ENCODE assay signal across 8 cellular contexts in the genomic region with DNA sequence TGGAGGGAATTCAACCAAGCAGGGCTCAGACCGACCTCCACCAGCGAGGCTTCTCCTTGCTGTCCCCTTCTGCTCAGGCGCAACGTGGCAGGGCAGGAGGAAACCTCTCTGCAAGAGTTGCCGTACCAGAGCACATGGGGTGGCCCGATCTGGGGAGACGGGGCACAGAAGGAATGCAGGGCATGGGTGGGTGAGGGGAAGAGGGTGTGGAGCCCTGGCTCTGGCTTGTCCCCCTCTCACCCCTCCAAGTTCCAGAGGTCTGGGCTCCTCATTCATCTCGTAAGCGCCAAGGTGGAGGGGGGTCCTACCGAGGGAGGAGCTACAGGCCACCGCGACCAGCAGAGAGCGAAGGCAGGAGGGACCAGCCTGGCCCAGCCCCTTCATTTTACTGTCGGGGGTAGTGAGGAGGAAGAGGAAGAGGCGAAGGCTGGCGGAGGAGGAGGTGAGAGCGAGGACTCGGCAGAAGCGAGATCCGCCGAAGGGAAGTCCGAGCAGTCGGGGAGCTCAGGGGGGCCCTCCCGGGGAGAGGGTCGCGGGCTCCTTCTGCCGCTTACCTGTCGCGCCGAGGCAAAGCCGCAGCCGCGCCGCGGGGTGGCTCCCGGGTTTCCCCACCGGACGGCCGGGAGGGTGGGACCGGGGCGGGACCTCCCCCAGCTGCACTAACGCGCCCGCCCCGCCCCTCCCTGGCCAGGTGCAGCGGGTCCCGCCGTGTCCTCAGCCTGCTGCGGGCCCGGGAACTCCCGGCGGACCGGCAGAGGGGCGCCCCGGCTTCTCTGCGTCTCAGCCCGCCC. TPM values are rescaled to one million over a fixed set of nuclear protein-coding genes. Genes with fewer than 3 reads are reported as not detected.
A peak's percentile ranks its signal among the peaks of the same experiment; 100 is the strongest.
DNase-seq lines count a peak whose midpoint lies in the region; ATAC-seq and TF ChIP-seq lines count a peak whose summit lies in the region.

A gene with protein sequence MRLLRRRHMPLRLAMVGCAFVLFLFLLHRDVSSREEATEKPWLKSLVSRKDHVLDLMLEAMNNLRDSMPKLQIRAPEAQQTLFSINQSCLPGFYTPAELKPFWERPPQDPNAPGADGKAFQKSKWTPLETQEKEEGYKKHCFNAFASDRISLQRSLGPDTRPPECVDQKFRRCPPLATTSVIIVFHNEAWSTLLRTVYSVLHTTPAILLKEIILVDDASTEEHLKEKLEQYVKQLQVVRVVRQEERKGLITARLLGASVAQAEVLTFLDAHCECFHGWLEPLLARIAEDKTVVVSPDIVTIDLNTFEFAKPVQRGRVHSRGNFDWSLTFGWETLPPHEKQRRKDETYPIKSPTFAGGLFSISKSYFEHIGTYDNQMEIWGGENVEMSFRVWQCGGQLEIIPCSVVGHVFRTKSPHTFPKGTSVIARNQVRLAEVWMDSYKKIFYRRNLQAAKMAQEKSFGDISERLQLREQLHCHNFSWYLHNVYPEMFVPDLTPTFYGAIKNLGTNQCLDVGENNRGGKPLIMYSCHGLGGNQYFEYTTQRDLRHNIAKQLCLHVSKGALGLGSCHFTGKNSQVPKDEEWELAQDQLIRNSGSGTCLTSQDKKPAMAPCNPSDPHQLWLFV (minus strand): TSS at position 360 of the 791 bp plus-strand sequence. CDS start 11,625 bp downstream, outside the sequence.

- H3K27me3 ChIP-seq in GM23338 (ENCODE audit: insufficient read depth) (no peaks in the 10 kb centered on the region), lower lobe of right lung (ENCODE audit: low read depth) (peaks cover 7% of the 10 kb centered on the region)

- peaks cover 12% of the 10 kb centered on the region for H3K79me2 ChIP-seq in GM23338 (replicated peaks; ENCODE audit: insufficient read depth)

- peaks cover 21% of the 10 kb centered on the region for H3F3A ChIP-seq in GM23338 (replicated peaks; ENCODE audit: low read depth)

- H3K4me3 ChIP-seq in GM23338 (peak within 1 kb of the TSS; percentile 97), coronary artery (peak within 1 kb of the TSS; percentile 81), lower lobe of right lung (peak within 1 kb of the TSS; percentile 70)

- peaks cover 38% of the 10 kb centered on the region for H3K27me3 Mint-ChIP-seq in GM23338 (ENCODE audit: insufficient read depth, low read depth, poor library complexity)
- no peaks in the 10 kb centered on the region for H3K27me3 Mint-ChIP-seq in activated CD4-positive, alpha-beta T cell treated with anti-CD3 and anti-CD28 coated beads for 36 hours

- DNase-seq in EH (ENCODE audit: low read depth) (peak; percentile 72), GM23338 (ENCODE audit: low spot score) (peak; percentile 87), NCI-H1048 (lab: John Stamatoyannopoulos, UW) (peak; percentile 22), coronary artery (ENCODE audit: low spot score) (no peak), lower lobe of right lung (peak; percentile 69), NCI-H1694 (lab: John Stamatoyannopoulos, UW) (no peak)
- peak; percentile 78 for DNase-seq in activated CD4-positive, alpha-beta T cell treated with anti-CD3 and anti-CD28 coated beads for 36 hours
- peak; percentile 39 for DNase-seq in stimulated activated CD8-positive, alpha-beta memory T cell treated with anti-CD3 and anti-CD28 coated beads, Interleukin-15, amount 100 ng/mL, for 1 hour (ENCODE audit: low read depth)

- H3K9me3 ChIP-seq in lower lobe of right lung, result no peaks in the 10 kb centered on the region

- H3K4me3 Mint-ChIP-seq in GM23338, result peak within 1 kb of the TSS; percentile 92
- peak within 1 kb of the TSS; percentile 85 for H3K4me3 Mint-ChIP-seq in activated CD4-positive, alpha-beta T cell treated with anti-CD3 and anti-CD28 coated beads for 36 hours

- H3K4me1 Mint-ChIP-seq in GM23338, result peaks cover 46% of the 10 kb centered on the region
- peaks cover 82% of the 10 kb centered on the region for H3K4me1 Mint-ChIP-seq in activated CD4-positive, alpha-beta T cell treated with anti-CD3 and anti-CD28 coated beads for 36 hours

- H3K27ac ChIP-seq in GM23338 (ENCODE audit: low read depth) (peak within 1 kb of the TSS; percentile 95), coronary artery (peak within 1 kb of the TSS in 1 of 2 donors; percentile 60), lower lobe of right lung (peak within 1 kb of the TSS; percentile 79)

- peaks cover 33% of the 10 kb centered on the region for H3K4me1 ChIP-seq in GM23338 (ENCODE audit: insufficient read depth)
- H3K4me1 ChIP-seq in lower lobe of right lung, result peaks cover 43% of the 10 kb centered on the region

- H3K36me3 Mint-ChIP-seq in GM23338 (ENCODE audit: low read depth), result peaks cover 6% of the 10 kb centered on the region; the same call in 2 of the 3 replicates
- H3K36me3 Mint-ChIP-seq in activated CD4-positive, alpha-beta T cell treated with anti-CD3 and anti-CD28 coated beads for 36 hours (ENCODE audit: low read depth), result no peaks in the 10 kb centered on the region

- H2AFZ ChIP-seq in GM23338, result peak within 1 kb of the TSS; percentile 97

- intact Hi-C loops in activated CD4-positive, alpha-beta T cell treated with anti-CD3 and anti-CD28 coated beads for 36 hours (cut with DNase I, micrococcal nuclease), result loop anchor here (1.0 to 10.0 kb wide), 5 partner anchors 22 to 584 kb away; a partner anchor contains a TSS
- intact Hi-C loops in lower lobe of right lung (cut with DNase I), result no loop called here

- no peaks in the 10 kb centered on the region for H3K36me3 ChIP-seq in GM23338 (ENCODE audit: insufficient read depth)
- no peaks in the 10 kb centered on the region for H3K36me3 ChIP-seq in lower lobe of right lung

- peak; percentile 79 for ATAC-seq in GM23338
- peak; percentile 43 for ATAC-seq in activated CD4-positive, alpha-beta T cell treated with anti-CD3 and anti-CD28 coated beads for 36 hours
- peak; percentile 84 to 86 for ATAC-seq in lower lobe of right lung

- TF ChIP-seq CTCF in GM23338 (conservative IDR thresholded peaks at IDR 0.05; ENCODE audit: low read depth in 2 of 2), result no peak
- TF ChIP-seq CTCF in coronary artery (IDR thresholded peaks at IDR 0.05), result no peak
- TF ChIP-seq CTCF in lower lobe of right lung (IDR thresholded peaks at IDR 0.05), result no peak

- H3K9me2 ChIP-seq in GM23338 (ENCODE audit: insufficient read depth), result no peaks in the 10 kb centered on the region; the same call in 1 of the 2 replicates

- peak within 1 kb of the TSS; percentile 60 for H3K27ac Mint-ChIP-seq in GM23338
- H3K27ac Mint-ChIP-seq in activated CD4-positive, alpha-beta T cell treated with anti-CD3 and anti-CD28 coated beads for 36 hours, result peak within 1 kb of the TSS; percentile 67

- peak within 1 kb of the TSS; percentile 99 for H3K4me2 ChIP-seq in GM23338

- H3K9me3 Mint-ChIP-seq in GM23338, result no peaks in the 10 kb centered on the region
- H3K9me3 Mint-ChIP-seq in activated CD4-positive, alpha-beta T cell treated with anti-CD3 and anti-CD28 coated beads for 36 hours (ENCODE audit: low read depth), result no peaks in the 10 kb centered on the region

- H4K20me1 ChIP-seq in GM23338 (replicated peaks; ENCODE audit: insufficient read depth), result no peaks in the 10 kb centered on the region; the same call in 1 of the 2 replicates

- POLR2A ChIA-PET in activated CD4-positive, alpha-beta T cell treated with anti-CD3 and anti-CD28 coated beads for 36 hours (lab: Charles Lee), result interaction anchor here (0.5 to 0.7 kb wide), 4 partner anchors 23 to 816 kb away, joined by 3 to 4 read pairs (median 4); no protein-coding TSS in a partner anchor

- CTCF ChIA-PET in activated CD4-positive, alpha-beta T cell treated with anti-CD3 and anti-CD28 coated beads for 36 hours (lab: Charles Lee), result interaction anchor here (0.5 to 0.6 kb wide), 2 partner anchors 310 to 466 kb away, joined by 3 read pairs; a partner anchor contains a TSS

TF ChIP-seq in GM23338, 12 proteins besides CTCF, POLR2A, EP300 and RAD21:
- TF ChIP-seq JUNB (IDR thresholded peaks at IDR 0.05; ENCODE audit: unreplicated experiment) (no peak), POLR2AphosphoS5 (IDR thresholded peaks at IDR 0.05; ENCODE audit: low read depth) (peak; percentile 84), CREB1 (CRISPR knock-in tag; IDR thresholded peaks at IDR 0.05; ENCODE audit: low read depth) (0 out of 2 replicates have a peak, but pooled peaks have one; percentile 24)
- TF ChIP-seq, protein P1, sequence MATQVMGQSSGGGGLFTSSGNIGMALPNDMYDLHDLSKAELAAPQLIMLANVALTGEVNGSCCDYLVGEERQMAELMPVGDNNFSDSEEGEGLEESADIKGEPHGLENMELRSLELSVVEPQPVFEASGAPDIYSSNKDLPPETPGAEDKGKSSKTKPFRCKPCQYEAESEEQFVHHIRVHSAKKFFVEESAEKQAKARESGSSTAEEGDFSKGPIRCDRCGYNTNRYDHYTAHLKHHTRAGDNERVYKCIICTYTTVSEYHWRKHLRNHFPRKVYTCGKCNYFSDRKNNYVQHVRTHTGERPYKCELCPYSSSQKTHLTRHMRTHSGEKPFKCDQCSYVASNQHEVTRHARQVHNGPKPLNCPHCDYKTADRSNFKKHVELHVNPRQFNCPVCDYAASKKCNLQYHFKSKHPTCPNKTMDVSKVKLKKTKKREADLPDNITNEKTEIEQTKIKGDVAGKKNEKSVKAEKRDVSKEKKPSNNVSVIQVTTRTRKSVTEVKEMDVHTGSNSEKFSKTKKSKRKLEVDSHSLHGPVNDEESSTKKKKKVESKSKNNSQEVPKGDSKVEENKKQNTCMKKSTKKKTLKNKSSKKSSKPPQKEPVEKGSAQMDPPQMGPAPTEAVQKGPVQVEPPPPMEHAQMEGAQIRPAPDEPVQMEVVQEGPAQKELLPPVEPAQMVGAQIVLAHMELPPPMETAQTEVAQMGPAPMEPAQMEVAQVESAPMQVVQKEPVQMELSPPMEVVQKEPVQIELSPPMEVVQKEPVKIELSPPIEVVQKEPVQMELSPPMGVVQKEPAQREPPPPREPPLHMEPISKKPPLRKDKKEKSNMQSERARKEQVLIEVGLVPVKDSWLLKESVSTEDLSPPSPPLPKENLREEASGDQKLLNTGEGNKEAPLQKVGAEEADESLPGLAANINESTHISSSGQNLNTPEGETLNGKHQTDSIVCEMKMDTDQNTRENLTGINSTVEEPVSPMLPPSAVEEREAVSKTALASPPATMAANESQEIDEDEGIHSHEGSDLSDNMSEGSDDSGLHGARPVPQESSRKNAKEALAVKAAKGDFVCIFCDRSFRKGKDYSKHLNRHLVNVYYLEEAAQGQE (IDR thresholded peaks at IDR 0.05; ENCODE audit: unreplicated experiment), result no peak

RNA-seq across cellular contexts. Expression of the gene that starts here (rescaled TPM):
- total RNA-seq in GM23338 (2014; rRNA removed; shearing (Covaris generic)), result 18.6 and 20.2 TPM in 2 replicates
- 8.1 and 8.6 TPM in 2 replicates for polyA plus RNA-seq in GM23338 (2016; fragmentation: Nextera tagmentation; extraction: Ambion mirVana)
- total RNA-seq in activated CD4-positive, alpha-beta T cell treated with anti-CD3 and anti-CD28 coated beads for 36 hours, result 10 to 100 TPM; 11.7 to 12.0 TPM
- total RNA-seq in lower lobe of right lung, result 24.0 TPM

Comparison
In these comparisons a context has a peak if more than half of its experiments do, and no peak if none do; other contexts are left out.
1. DNase-seq: peak in EH (single experiment), GM23338 (single experiment), NCI-H1048 (single experiment), activated CD4-positive, alpha-beta T cell treated with anti-CD3 and anti-CD28 coated beads for 36 hours (single experiment), lower lobe of right lung (single experiment) and stimulated activated CD8-positive, alpha-beta memory T cell treated with anti-CD3 and anti-CD28 coated beads, Interleukin-15, amount 100 ng/mL, for 1 hour (single experiment); none in coronary artery (single experiment) and NCI-H1694 (single experiment).
2. Peak in every context shown above with its lines, with median percentiles within 50 percentile points of each other: ATAC-seq and H3K4me3 ChIP-seq.